8 cellular contexts compared by ENCODE assay signal in genomic region chr19:48994035-48994386, GRCh38. TPM values are rescaled to one million over a fixed set of nuclear protein-coding genes. Genes with fewer than 3 reads are reported as not detected.
DNase-seq lines count a peak whose midpoint lies in the region; ATAC-seq and TF ChIP-seq lines count a peak whose summit lies in the region.

No MANE protein-coding gene starts in this region.

- H3K4me3 ChIP-seq in CD8-positive, alpha-beta memory T cell (ENCODE audit: low read length), result peak overlapping the region; percentile 87
- H3K4me3 ChIP-seq in OCI-LY3 (ENCODE audit: low read length) (peak overlapping the region; percentile 85), osteoblast (ENCODE audit: insufficient read depth, low read length) (peak overlapping the region; percentile 89)

- no peak for TF ChIP-seq CTCF in OCI-LY3 (IDR thresholded peaks at IDR 0.05; ENCODE audit: low read depth, low read length)
- no peak for TF ChIP-seq CTCF in endothelial cell (IDR thresholded peaks at IDR 0.05; ENCODE audit: unreplicated experiment)
- no peak for TF ChIP-seq CTCF in osteoblast (IDR thresholded peaks at IDR 0.05; ENCODE audit: extremely low read depth, low read depth, low read length)

- CTCF ChIA-PET in CD8-positive, alpha-beta memory T cell (lab: Charles Lee), result interaction anchor here (0.7 to 3.2 kb wide), 25 partner anchors 9 to 476 kb away, joined by 3 to 25 read pairs (median 6); partner anchors contain the start of genes CA11, FTL, LHB and LIN7B

- peak overlapping the region; percentile 83 for H3K9ac ChIP-seq in OCI-LY3 (ENCODE audit: low read length)

- H3K4me2 ChIP-seq in OCI-LY3 (ENCODE audit: low read length) (peak overlapping the region; percentile 80), osteoblast (ENCODE audit: insufficient read depth, low read length) (peak overlapping the region; percentile 99)

- peak overlapping the region; percentile 88 to 97 (median 96) for H3K4me3 Mint-ChIP-seq in CD8-positive, alpha-beta memory T cell
- peak overlapping the region; percentile 99 for H3K4me3 Mint-ChIP-seq in endothelial cell (ENCODE audit: unreplicated experiment)

- H3K9me3 ChIP-seq in CD8-positive, alpha-beta memory T cell (ENCODE audit: low read length), result no peaks in the 10 kb centered on the region
- no peaks in the 10 kb centered on the region for H3K9me3 ChIP-seq in OCI-LY3 (ENCODE audit: insufficient read depth, low read length)
- H3K9me3 ChIP-seq in osteoblast (ENCODE audit: low read depth, low read length), result no peaks in the 10 kb centered on the region

- no peak for ATAC-seq in HG02798 (IDR thresholded peaks at IDR 0.05; ENCODE audit: poor library complexity, unreplicated experiment)

- H3K27ac Mint-ChIP-seq in CD8-positive, alpha-beta memory T cell, result peak overlapping the region; percentile 88 to 100 (median 98)
- H3K27ac Mint-ChIP-seq in endothelial cell (ENCODE audit: unreplicated experiment), result peak overlapping the region; percentile 97

- H4K20me1 ChIP-seq in OCI-LY3 (ENCODE audit: insufficient read depth, low read length) (peaks cover 11% of the 10 kb centered on the region), osteoblast (ENCODE audit: insufficient read depth, low read length) (peaks cover 22% of the 10 kb centered on the region)

- H3K27me3 Mint-ChIP-seq in CD8-positive, alpha-beta memory T cell, result peaks cover 0 to 2% of the 10 kb centered on the region in 2 donors
- peaks cover 15% of the 10 kb centered on the region for H3K27me3 Mint-ChIP-seq in endothelial cell (ENCODE audit: unreplicated experiment)

- H3K36me3 ChIP-seq in CD8-positive, alpha-beta memory T cell (ENCODE audit: insufficient read depth, low read length), result no peaks in the 10 kb centered on the region
- peaks cover 7% of the 10 kb centered on the region for H3K36me3 ChIP-seq in OCI-LY3 (replicated peaks; ENCODE audit: low read depth, low read length)
- H3K36me3 ChIP-seq in osteoblast (ENCODE audit: insufficient read depth, low read length), result no peaks in the 10 kb centered on the region

- H3K4me1 Mint-ChIP-seq in CD8-positive, alpha-beta memory T cell, result peaks cover 28 to 54% (median 41%) of the 10 kb centered on the region in 3 donors
- H3K4me1 Mint-ChIP-seq in endothelial cell (ENCODE audit: unreplicated experiment), result peaks cover 29% of the 10 kb centered on the region

- peak overlapping the region; percentile 85 for H3K27ac ChIP-seq in CD8-positive, alpha-beta memory T cell (ENCODE audit: low read depth, low read length)
- H3K27ac ChIP-seq in OCI-LY3 (ENCODE audit: low read length) (peak overlapping the region; percentile 79), osteoblast (ENCODE audit: low read depth, low read length) (peak overlapping the region; percentile 74)

- H3K9me3 Mint-ChIP-seq in CD8-positive, alpha-beta memory T cell, result no peaks in the 10 kb centered on the region
- no peaks in the 10 kb centered on the region for H3K9me3 Mint-ChIP-seq in endothelial cell (ENCODE audit: unreplicated experiment)

- H3K27me3 ChIP-seq in CD8-positive, alpha-beta memory T cell (ENCODE audit: insufficient read depth, low read length, poor library complexity, severe bottlenecking), result no peaks in the 10 kb centered on the region
- H3K27me3 ChIP-seq in OCI-LY3 (ENCODE audit: low read depth, low read length), result no peaks in the 10 kb centered on the region
- H3K27me3 ChIP-seq in osteoblast (ENCODE audit: insufficient read depth, low read length), result no peaks in the 10 kb centered on the region

- peaks cover 0 to 23% (median 4%) of the 10 kb centered on the region in 3 donors for H3K36me3 Mint-ChIP-seq in CD8-positive, alpha-beta memory T cell
- peaks cover 4% of the 10 kb centered on the region for H3K36me3 Mint-ChIP-seq in endothelial cell (ENCODE audit: low read depth, unreplicated experiment)

- in situ Hi-C loops in ACHN (cut with HindIII; ENCODE audit: low pct_ligation_motif_present, low pct_unique_long_range_greater_than_20kb, low sequenced_read_pairs), result no loop called here

- H3K79me2 ChIP-seq in OCI-LY3 (ENCODE audit: low read length), result peaks cover 66% of the 10 kb centered on the region
- H3K79me2 ChIP-seq in osteoblast (ENCODE audit: insufficient read depth, low read length), result peaks cover 83% of the 10 kb centered on the region

- H2AFZ ChIP-seq in OCI-LY3 (ENCODE audit: low read depth, low read length) (no peak overlapping the region), osteoblast (ENCODE audit: low read length) (peak overlapping the region; percentile 81)

- H3K4me1 ChIP-seq in CD8-positive, alpha-beta memory T cell (ENCODE audit: insufficient read depth, low read length), result peaks cover 27% of the 10 kb centered on the region
- H3K4me1 ChIP-seq in OCI-LY3 (ENCODE audit: low read length), result peaks cover 16% of the 10 kb centered on the region
- H3K4me1 ChIP-seq in osteoblast (ENCODE audit: insufficient read depth, low read length), result peaks cover 29% of the 10 kb centered on the region

- POLR2A ChIA-PET in CD8-positive, alpha-beta memory T cell (lab: Charles Lee), result interaction anchor here (0.6 to 1.8 kb wide), 16 partner anchors 17 to 883 kb away, joined by 3 to 18 read pairs (median 5); partner anchors contain the start of genes AKT1S1, DHDH, FTL and NUCB1

- DNase-seq in CD8-positive, alpha-beta memory T cell, result no peak
- DNase-seq in endothelial cell (ENCODE audit: low spot score), result no peak
- DNase-seq in osteoblast (ENCODE audit: insufficient read length, low spot score, missing footprints), result peak; percentile 17
- no peak for DNase-seq in NCI-H524 treated with DMSO at 0.1 percent for 48 hours (lab: John Stamatoyannopoulos, UW)
- DNase-seq in ACHN, result no peak
- DNase-seq in ureter (ENCODE audit: low spot score), result no peak

RNA-seq across cellular contexts. Expression of gene RUVBL2, which starts 0.3 kb away (rescaled TPM):
- total RNA-seq in CD8-positive, alpha-beta memory T cell, result 100 to 1,000 TPM; 147 to 159 TPM
- 67.9 TPM for polyA plus RNA-seq in CD8-positive, alpha-beta memory T cell
- total RNA-seq in endothelial cell (ENCODE audit: unreplicated experiment) (80.6 TPM), osteoblast (113 and 122 TPM in 2 replicates), ureter (66.7 TPM)

RNA-seq across cellular contexts. Expression of gene GYS1, which starts 0.9 kb away (rescaled TPM):
- total RNA-seq in CD8-positive, alpha-beta memory T cell, result 10 to 100 TPM; 38.2 to 38.9 TPM
- polyA plus RNA-seq in CD8-positive, alpha-beta memory T cell, result 31.5 TPM
- 45.7 TPM for total RNA-seq in endothelial cell (ENCODE audit: unreplicated experiment)
- total RNA-seq in osteoblast, result 25.6 and 44.5 TPM in 2 replicates
- 73.8 TPM for total RNA-seq in ureter

RNA-seq across cellular contexts. Expression of gene LHB, which starts 22.9 kb away (rescaled TPM):
- total RNA-seq in CD8-positive, alpha-beta memory T cell, result not detected
- polyA plus RNA-seq in CD8-positive, alpha-beta memory T cell, result not detected
- total RNA-seq in endothelial cell (ENCODE audit: unreplicated experiment) (1.4 TPM), osteoblast (not detected in 2 replicates), ureter (not detected)

RNA-seq across cellular contexts. Expression of gene FTL, which starts 28.9 kb away (rescaled TPM):
- total RNA-seq in CD8-positive, alpha-beta memory T cell, result 1,000 to 10,000 TPM; 1,478 to 1,489 TPM
- polyA plus RNA-seq in CD8-positive, alpha-beta memory T cell, result 4,521 TPM
- total RNA-seq in endothelial cell (ENCODE audit: unreplicated experiment), result 1,109 TPM
- 3,966 and 4,197 TPM in 2 replicates for total RNA-seq in osteoblast
- total RNA-seq in ureter, result 1,526 TPM

RNA-seq across cellular contexts. Expression of gene CGB3, which starts 30.1 kb away (rescaled TPM):
- not detected for total RNA-seq in CD8-positive, alpha-beta memory T cell
- not detected for polyA plus RNA-seq in CD8-positive, alpha-beta memory T cell
- not detected for total RNA-seq in endothelial cell (ENCODE audit: unreplicated experiment)
- total RNA-seq in osteoblast, result not detected in 2 replicates
- not detected for total RNA-seq in ureter
